Comparison of ENCODE assay signal across 8 cellular contexts in genomic region chr1:36349241-36349671, GRCh38.
DNase-seq lines count a peak whose midpoint lies in the region; ATAC-seq, FAIRE-seq and TF ChIP-seq lines count a peak whose summit lies in the region.

No MANE protein-coding gene starts in this region.

- H3K4me1 Mint-ChIP-seq in nephron progenitor cell, result peaks cover 48% of the 10 kb centered on the region

- H3K9me3 Mint-ChIP-seq in nephron progenitor cell, result no peaks in the 10 kb centered on the region

- H3K27me3 Mint-ChIP-seq in nephron progenitor cell (ENCODE audit: low read depth, poor library complexity), result peaks cover 3% of the 10 kb centered on the region

- TF ChIP-seq CTCF in nephron progenitor cell (IDR thresholded peaks at IDR 0.05), result no peak

- FAIRE-seq in RCC 7860 (lab: Jason Lieb, UNC), result no peak

- intact Hi-C loops in head of caudate nucleus (cut with DNase I), result loop anchor here (10.0 kb wide), 1 partner anchor 76 kb away; no protein-coding TSS in a partner anchor

- ATAC-seq in GM18520 (IDR thresholded peaks at IDR 0.05; ENCODE audit: unreplicated experiment) (peak; percentile 65), HG02571 (IDR thresholded peaks at IDR 0.05; ENCODE audit: unreplicated experiment) (peak; percentile 53), GM19023 (IDR thresholded peaks at IDR 0.05; ENCODE audit: unreplicated experiment) (no peak)

- H3K36me3 Mint-ChIP-seq in nephron progenitor cell (ENCODE audit: low read depth), result peaks cover 29% of the 10 kb centered on the region

- H3K4me3 Mint-ChIP-seq in nephron progenitor cell, result no peak overlapping the region

- DNase-seq in RCC 7860 (ENCODE audit: low spot score) (peak; percentile 53), nephron progenitor cell (no peak), HK-2 (ENCODE audit: unreplicated experiment) (no peak), NCI-H226 (no peak), head of caudate nucleus (no peak)

- H3K27ac Mint-ChIP-seq in nephron progenitor cell, result peak overlapping the region; percentile 64
